Comparison of ENCODE assay signal across 2 cellular contexts in genomic region chr14:84554136-84554535, GRCh38.
TF ChIP-seq lines count a peak whose summit lies in the region.

No MANE protein-coding gene starts in this region.

TF ChIP-seq in GM23338, 12 proteins besides CTCF, POLR2A, EP300 and RAD21:
- no peak for TF ChIP-seq ZNF114 (CRISPR knock-in tag; IDR thresholded peaks at IDR 0.05)
TF ChIP-seq in GM23338: peak in this region for 0.

TF ChIP-seq in endothelial cell of umbilical vein, 7 proteins besides CTCF, POLR2A, EP300 and RAD21:
- TF ChIP-seq EZH2 (IDR thresholded peaks at IDR 0.05; ENCODE audit: borderline replicate concordance, low read depth, low read length, severe bottlenecking), result no peak
- no peak for TF ChIP-seq GATA2 (IDR thresholded peaks at IDR 0.05; ENCODE audit: insufficient read depth, insufficient read length, low read depth, low read length)
- TF ChIP-seq POLR2AphosphoS5 (IDR thresholded peaks at IDR 0.05; ENCODE audit: insufficient read depth, low read depth, low read length), result no peak
- TF ChIP-seq MAX (IDR thresholded peaks at IDR 0.05; ENCODE audit: insufficient read depth, insufficient read length), result no peak
- no peak for TF ChIP-seq JUN (IDR thresholded peaks at IDR 0.05; ENCODE audit: borderline replicate concordance, insufficient read depth, insufficient read length, low read depth)
- TF ChIP-seq FOS (IDR thresholded peaks at IDR 0.05; ENCODE audit: borderline replicate concordance, insufficient read depth, low read length), result no peak
- no peak for TF ChIP-seq MYC (IDR thresholded peaks at IDR 0.05; ENCODE audit: low read depth, low read length)
